Comparison of ENCODE assay signal across 11 cellular contexts in genomic region chr3:188272481-188273372, GRCh38.
DNase-seq lines count a peak whose midpoint lies in the region; TF ChIP-seq lines count a peak whose summit lies in the region.
"Had no signal": no experiment of that assay in that cellular context is flagged by ENCODE, and none has a peak within 500 bp of the region (broad histone marks: within the 10 kb centered on the region; RNA-seq: fewer than 3 reads in every experiment).

No MANE protein-coding gene starts in this region.

- peaks cover 11% of the 10 kb centered on the region for H3K36me3 Mint-ChIP-seq in stimulated activated naive CD8-positive, alpha-beta T cell treated with anti-CD3 and anti-CD28 coated beads, Interleukin-15, Interleukin-2, amounts not matched to agents 100 ng/mL and 50 ng/mL, for 24 hours (ENCODE audit: low read depth)

- H3K4me3 ChIP-seq in mesendoderm (ENCODE audit: low read length): no peak overlapping the region

- no peak overlapping the region for H3K23ac ChIP-seq in mesendoderm (ENCODE audit: low read length)

- peaks cover 17% of the 10 kb centered on the region for H3K4me1 ChIP-seq in mesendoderm (ENCODE audit: control insufficient read depth, low read depth, low read length)

- H3K18ac ChIP-seq in mesendoderm (ENCODE audit: low read length): no peak overlapping the region

- no peak overlapping the region for H2BK5ac ChIP-seq in mesendoderm (ENCODE audit: low read length)

- TF ChIP-seq CTCF in GM13977 (IDR thresholded peaks at IDR 0.05; ENCODE audit: extremely low read depth, insufficient read depth, missing control alignments): no peak

- no peak overlapping the region for H3K4me3 Mint-ChIP-seq in stimulated activated naive CD8-positive, alpha-beta T cell treated with anti-CD3 and anti-CD28 coated beads, Interleukin-15, Interleukin-2, amounts not matched to agents 100 ng/mL and 50 ng/mL, for 24 hours

- DNase-seq in HCEC 1CT (peak; percentile 99), SW480 (ENCODE audit: low spot score) (peak; percentile 50), glomerular visceral epithelial cell (ENCODE audit: extremely low spot score) (peak; percentile 64), GM13977 (ENCODE audit: low spot score) (no peak), mesendoderm (no peak), NCI-H510A (lab: John Stamatoyannopoulos, UW) (no peak), NCI-H82 treated with DMSO at 0.1 percent for 48 hours (lab: John Stamatoyannopoulos, UW; ENCODE audit: unreplicated experiment) (no peak)
- DNase-seq: activated CD8-positive, alpha-beta memory T cell treated with anti-CD3 and anti-CD28 coated beads, Interleukin-2, amount 50 U/mL, for 4 hours; NCI-H526; stimulated activated CD4-positive, alpha-beta T cell treated with anti-CD3 and anti-CD28 coated beads, Interleukin-15, amount 100 ng/mL, for 24 hours had no signal

- H4K8ac ChIP-seq in mesendoderm (ENCODE audit: low read depth, low read length): no peak overlapping the region

- no peak overlapping the region for H3K9ac ChIP-seq in mesendoderm (ENCODE audit: low read length)

- H2AK5ac ChIP-seq in mesendoderm (ENCODE audit: low read length): no peak overlapping the region

- no peaks in the 10 kb centered on the region for H3K9me3 Mint-ChIP-seq in stimulated activated naive CD8-positive, alpha-beta T cell treated with anti-CD3 and anti-CD28 coated beads, Interleukin-15, Interleukin-2, amounts not matched to agents 100 ng/mL and 50 ng/mL, for 24 hours

- in situ Hi-C loops in GM13977 (cut with MboI; ENCODE audit: low pct_unique_long_range_greater_than_20kb, low sequenced_read_pairs, unreplicated experiment): no loop called here

- no peak overlapping the region for H3K4ac ChIP-seq in mesendoderm (ENCODE audit: low read depth, low read length)

- H3K36me3 ChIP-seq in mesendoderm (ENCODE audit: control insufficient read depth, insufficient read depth, low read length): no peaks in the 10 kb centered on the region

- H4K5ac ChIP-seq in mesendoderm (ENCODE audit: low read length): no peak overlapping the region

- WGBS in mesendoderm (ENCODE audit: extremely low coverage, insufficient coverage, low lambda C conversion rate): no CpG with 5 or more reads among the region's 12 CpGs

- H3K79me2 ChIP-seq in mesendoderm (ENCODE audit: control insufficient read depth, insufficient read depth, low read length): peaks cover 4% of the 10 kb centered on the region

- no peak overlapping the region for H2BK15ac ChIP-seq in mesendoderm (replicated peaks; ENCODE audit: low read depth)

- no peak overlapping the region for H3K56ac ChIP-seq in mesendoderm (ENCODE audit: low read length)

- H3K27ac Mint-ChIP-seq in stimulated activated naive CD8-positive, alpha-beta T cell treated with anti-CD3 and anti-CD28 coated beads, Interleukin-15, Interleukin-2, amounts not matched to agents 100 ng/mL and 50 ng/mL, for 24 hours: peak overlapping the region; percentile 26

- no peaks in the 10 kb centered on the region for H3K27me3 Mint-ChIP-seq in stimulated activated naive CD8-positive, alpha-beta T cell treated with anti-CD3 and anti-CD28 coated beads, Interleukin-15, Interleukin-2, amounts not matched to agents 100 ng/mL and 50 ng/mL, for 24 hours

- peaks cover 30% of the 10 kb centered on the region for H3K4me1 Mint-ChIP-seq in stimulated activated naive CD8-positive, alpha-beta T cell treated with anti-CD3 and anti-CD28 coated beads, Interleukin-15, Interleukin-2, amounts not matched to agents 100 ng/mL and 50 ng/mL, for 24 hours (ENCODE audit: low read depth)

- no peaks in the 10 kb centered on the region for H3K27me3 ChIP-seq in mesendoderm (ENCODE audit: insufficient read depth, low read length, poor library complexity)

- peaks cover 18% of the 10 kb centered on the region for H3K79me1 ChIP-seq in mesendoderm (ENCODE audit: low read length)

- H3K4me2 ChIP-seq in mesendoderm (ENCODE audit: low read length): no peak overlapping the region

- no peak overlapping the region for H3K27ac ChIP-seq in mesendoderm (ENCODE audit: low read depth, low read length)

- H2BK120ac ChIP-seq in mesendoderm (ENCODE audit: low read depth, low read length): no peak overlapping the region

Comparison
In these comparisons a context has a peak if more than half of its experiments do, and no peak if none do; other contexts are left out.
1. DNase-seq: peak in HCEC 1CT (single experiment), SW480 (single experiment) and glomerular visceral epithelial cell (single experiment); none in GM13977 (single experiment), mesendoderm (single experiment), NCI-H510A (single experiment) and NCI-H82 treated with DMSO at 0.1 percent for 48 hours (single experiment).